In genomic region chr22:49517211-49517610, GRCh38 we compare ENCODE assay signal across 19 cellular contexts.
"Had no signal": no experiment of that assay in that cellular context is flagged by ENCODE, and none has a peak within 500 bp of the region (broad histone marks: within the 10 kb centered on the region; RNA-seq: fewer than 3 reads in every experiment).

No MANE protein-coding gene starts in this region.

- H3K4me1 ChIP-seq: body of pancreas, lower lobe of right lung, transverse colon, vagina had no signal

- DNase-seq: activated CD4-positive, alpha-beta T cell treated with anti-CD3 and anti-CD28 coated beads, Interleukin-2, amount 50 U/mL, for 4 hours; activated naive CD4-positive, alpha-beta T cell treated with Interleukin-2 at 50 U/mL for 16 hours; body of pancreas; caudate nucleus; foreskin fibroblast; left colon; lower lobe of right lung; nucleus accumbens; retina; stimulated activated CD8-positive, alpha-beta memory T cell treated with anti-CD3 and anti-CD28 coated beads, Interleukin-4, amount 100 ng/mL, for 48 hours; transverse colon had no signal

- H3K36me3 ChIP-seq: lower lobe of right lung, transverse colon, vagina had no signal

- H3K36me3 Mint-ChIP-seq: mesothelial cell of epicardium; natural killer cell treated with Interleukin-12 subunit alpha and Interleukin-12 subunit beta and Interleukin-15 and Interleukin-18, amount 100 ng/mL, for 72 hours had no signal

- H3K4me1 Mint-ChIP-seq: mesothelial cell of epicardium had no signal

- H3K27me3 Mint-ChIP-seq: natural killer cell treated with Interleukin-12 subunit alpha and Interleukin-12 subunit beta and Interleukin-15 and Interleukin-18, amount 100 ng/mL, for 72 hours had no signal

- H3K27ac ChIP-seq: body of pancreas, epithelial cell of prostate, hepatocyte, lower lobe of right lung, transverse colon, vagina, VCaP had no signal

- H3K79me2 ChIP-seq: hepatocyte had no signal

- H3K4me2 ChIP-seq: hepatocyte had no signal

- H2AFZ ChIP-seq: hepatocyte had no signal

- H3K27ac Mint-ChIP-seq: activated T-helper 1 cell treated with anti-CD3 and anti-CD28 coated beads, Interleukin-12 subunit alpha, Interleukin-12 subunit beta, Interleukin-2, Interleukin-4 antibody, amounts not matched to agents 30 ng/mL and 10 ng/mL and 1 ng/mL, durations not matched to agents 14 hours and 24 hours and 36 hours; mesothelial cell of epicardium; natural killer cell treated with Interleukin-12 subunit alpha and Interleukin-12 subunit beta and Interleukin-15 and Interleukin-18, amount 100 ng/mL, for 72 hours; stimulated activated naive CD8-positive, alpha-beta T cell treated with anti-CD3 and anti-CD28 coated beads, Interleukin-15, Interleukin-2, amounts not matched to agents 100 ng/mL and 50 ng/mL, for 24 hours had no signal

- H3K4me3 ChIP-seq: body of pancreas, hepatocyte, lower lobe of right lung, transverse colon, vagina had no signal

- H3K9me3 Mint-ChIP-seq: mesothelial cell of epicardium; natural killer cell treated with Interleukin-12 subunit alpha and Interleukin-12 subunit beta and Interleukin-15 and Interleukin-18, amount 100 ng/mL, for 72 hours had no signal

- H3K27me3 ChIP-seq: body of pancreas, hepatocyte, vagina had no signal

- H3K4me3 Mint-ChIP-seq: activated T-helper 1 cell treated with anti-CD3 and anti-CD28 coated beads, Interleukin-12 subunit alpha, Interleukin-12 subunit beta, Interleukin-2, Interleukin-4 antibody, amounts not matched to agents 30 ng/mL and 10 ng/mL and 1 ng/mL, durations not matched to agents 14 hours and 24 hours and 36 hours; mesothelial cell of epicardium; natural killer cell treated with Interleukin-12 subunit alpha and Interleukin-12 subunit beta and Interleukin-15 and Interleukin-18, amount 100 ng/mL, for 72 hours; stimulated activated naive CD8-positive, alpha-beta T cell treated with anti-CD3 and anti-CD28 coated beads, Interleukin-15, Interleukin-2, amounts not matched to agents 100 ng/mL and 50 ng/mL, for 24 hours had no signal

- H3K9me3 ChIP-seq: body of pancreas, lower lobe of right lung, transverse colon, vagina had no signal
